ENCODE assay signal across 8 cellular contexts in the genomic region with DNA sequence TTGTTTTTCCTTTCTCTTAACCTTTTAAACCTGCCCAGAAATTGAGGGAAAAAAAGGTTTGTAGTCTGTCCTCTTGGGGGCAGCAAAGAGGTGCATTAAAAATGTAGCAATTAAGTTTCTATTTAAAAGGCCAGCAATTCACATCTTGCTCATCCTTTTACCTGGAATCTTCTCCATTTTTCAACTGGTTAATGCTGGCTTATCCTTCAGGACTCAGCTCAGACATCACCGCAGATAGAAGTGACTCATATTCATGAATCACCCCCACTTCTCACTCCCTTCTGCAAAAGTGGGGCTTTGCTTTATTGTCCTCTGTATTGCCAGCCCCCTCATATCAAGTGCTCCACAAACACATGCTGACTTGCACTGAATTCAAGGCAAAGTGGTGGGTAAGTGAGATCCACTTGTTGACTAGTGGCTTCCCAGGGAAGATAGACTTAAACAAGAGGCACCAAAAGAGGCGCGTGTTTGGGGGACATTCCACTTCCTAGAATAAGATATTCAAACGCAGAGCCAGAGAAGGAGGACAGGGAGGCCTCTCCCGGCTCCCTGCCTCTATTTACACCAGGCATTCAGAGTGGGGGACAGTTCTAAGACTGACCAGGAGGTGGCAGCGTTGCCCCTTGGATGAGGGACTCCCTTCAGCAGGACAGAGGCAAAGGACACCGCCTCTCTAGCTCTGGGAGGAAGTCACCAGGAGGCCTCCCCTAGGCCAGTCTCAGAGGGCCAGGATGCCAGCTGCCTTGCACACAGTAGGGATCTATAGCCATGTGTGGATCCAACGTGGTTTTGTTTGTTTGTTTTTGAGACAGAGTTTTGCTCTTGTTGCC. TPM values are rescaled to one million over a fixed set of nuclear protein-coding genes. Genes with fewer than 3 reads are reported as not detected.
DNase-seq lines count a peak whose midpoint lies in the region; ATAC-seq and TF ChIP-seq lines count a peak whose summit lies in the region.

No MANE protein-coding gene starts in this region.

- TF ChIP-seq CTCF in GM12875 (IDR thresholded peaks at IDR 0.05; ENCODE audit: borderline replicate concordance, insufficient read depth, low read depth, low read length) (peak; percentile 81), kidney epithelial cell (IDR thresholded peaks at IDR 0.05; ENCODE audit: insufficient read depth, low read length, poor library complexity, severe bottlenecking) (peak; percentile 81)

- ATAC-seq in HG03045 (IDR thresholded peaks at IDR 0.05; ENCODE audit: unreplicated experiment): peak; percentile 60
- peak; percentile 75 for ATAC-seq in central memory CD8-positive, alpha-beta T cell (replicated peaks; ENCODE audit: extremely low read depth, poor library complexity, severe bottlenecking)

- H3K27ac Mint-ChIP-seq in central memory CD8-positive, alpha-beta T cell (ENCODE audit: low read depth): no peak overlapping the region

- DNase-seq in NCI-H2196 treated with DMSO at 0.1 percent for 48 hours (lab: John Stamatoyannopoulos, UW; ENCODE audit: unreplicated experiment) (peak; percentile 30), kidney epithelial cell (ENCODE audit: low read depth) (no peak), GOT3 (lab: John Stamatoyannopoulos, UW) (no peak)
- peak; percentile 49 for DNase-seq in activated CD4-positive, CD25-positive, alpha-beta regulatory T cell treated with anti-CD3 and anti-CD28 coated beads, Interleukin-2, amount 50 U/mL, for 16 hours (ENCODE audit: low read depth, low spot score)
- peak; percentile 56 to 69 for DNase-seq in central memory CD8-positive, alpha-beta T cell (ENCODE audit: low spot score in 2 of 2)
- DNase-seq in stimulated activated CD4-positive, alpha-beta T cell treated with anti-CD3 and anti-CD28 coated beads, Interleukin-1b, Interleukin-23, amount 100 ng/mL, for 48 hours: peak; percentile 82

- no peaks in the 10 kb centered on the region for H3K9me3 Mint-ChIP-seq in central memory CD8-positive, alpha-beta T cell

- H3K36me3 ChIP-seq in kidney epithelial cell (ENCODE audit: control insufficient read depth, insufficient read depth, low read length): no peaks in the 10 kb centered on the region

- peaks cover 4% of the 10 kb centered on the region for H3K27me3 ChIP-seq in kidney epithelial cell (ENCODE audit: control insufficient read depth, insufficient read depth, low read length)

- H3K4me1 Mint-ChIP-seq in central memory CD8-positive, alpha-beta T cell: peaks cover 22% of the 10 kb centered on the region

- H3K4me3 Mint-ChIP-seq in central memory CD8-positive, alpha-beta T cell: no peak overlapping the region

- no peaks in the 10 kb centered on the region for H3K36me3 Mint-ChIP-seq in central memory CD8-positive, alpha-beta T cell (ENCODE audit: insufficient read depth)

- H3K4me3 ChIP-seq in GM12875 (ENCODE audit: low read depth, low read length): no peak overlapping the region
- H3K4me3 ChIP-seq in kidney epithelial cell (ENCODE audit: low read depth, low read length): no peak overlapping the region

- no peaks in the 10 kb centered on the region for H3K27me3 Mint-ChIP-seq in central memory CD8-positive, alpha-beta T cell

RNA-seq across cellular contexts. Expression of gene ZNF648, which starts 23.2 kb away (rescaled TPM):
- total RNA-seq in kidney epithelial cell: 1.0 and 1.1 TPM in 2 replicates

Comparison
In these comparisons a context has a peak if more than half of its experiments do, and no peak if none do; other contexts are left out.
1. DNase-seq: peak in NCI-H2196 treated with DMSO at 0.1 percent for 48 hours (single experiment), activated CD4-positive, CD25-positive, alpha-beta regulatory T cell treated with anti-CD3 and anti-CD28 coated beads, Interleukin-2, amount 50 U/mL, for 16 hours (single experiment), central memory CD8-positive, alpha-beta T cell (2 of 2) and stimulated activated CD4-positive, alpha-beta T cell treated with anti-CD3 and anti-CD28 coated beads, Interleukin-1b, Interleukin-23, amount 100 ng/mL, for 48 hours (single experiment); none in kidney epithelial cell (single experiment) and GOT3 (single experiment).